In genomic region chr17:72308744-72309395, GRCh38 we compare ENCODE assay signal across 33 cellular contexts.
DNase-seq lines count a peak whose midpoint lies in the region; ATAC-seq and TF ChIP-seq lines count a peak whose summit lies in the region.
"Had no signal": no experiment of that assay in that cellular context is flagged by ENCODE, and none has a peak within 500 bp of the region (broad histone marks: within the 10 kb centered on the region; RNA-seq: fewer than 3 reads in every experiment).

No MANE protein-coding gene starts in this region.

- no peaks in the 10 kb centered on the region for H3K9me3 ChIP-seq in OCI-LY7 (ENCODE audit: low read length)
- H3K9me3 ChIP-seq: BLaER1, heart right ventricle, psoas muscle, testis had no signal

- POLR2A ChIA-PET in OCI-LY7 (lab: Charles Lee), result no interaction called here

- ATAC-seq in GM18868 (IDR thresholded peaks at IDR 0.05; ENCODE audit: unreplicated experiment) (peak; percentile 56), HG03432 (IDR thresholded peaks at IDR 0.05; ENCODE audit: unreplicated experiment) (peak; percentile 43), GM21423 (IDR thresholded peaks at IDR 0.05; ENCODE audit: unreplicated experiment) (no peak)
- ATAC-seq: esophagus mucosa; HCT116; heart right ventricle; psoas muscle; stimulated activated naive CD8-positive, alpha-beta T cell treated with anti-CD3 and anti-CD28 coated beads, Interleukin-15, Interleukin-2, amounts not matched to agents 100 U/mL and 50 U/mL, for 24 hours had no signal

- BruUV-seq in OCI-LY7 (replicated peaks; lab: Mats Ljungman, UMichigan), result no TSS peak

- H3K36me3 ChIP-seq in OCI-LY7 (ENCODE audit: insufficient read depth, low read length), result no peaks in the 10 kb centered on the region
- H3K36me3 ChIP-seq: BLaER1, heart right ventricle had no signal

- DNase-seq in DMS153 treated with DMSO at 0.1 percent for 48 hours (lab: John Stamatoyannopoulos, UW; ENCODE audit: unreplicated experiment) (peak; percentile 51), astrocyte of the spinal cord (ENCODE audit: low read depth, low spot score) (peak; percentile 12), H4 (ENCODE audit: low spot score) (no peak), OCI-LY7 (ENCODE audit: low spot score) (no peak), NCI-H2081 (lab: John Stamatoyannopoulos, UW) (no peak)
- DNase-seq: activated CD4-positive, alpha-beta T cell treated with anti-CD3 and anti-CD28 coated beads for 4 hours; activated effector memory CD4-positive, alpha-beta T cell treated with Interleukin-2 at 50 U/mL for 16 hours; activated T-cell treated with anti-CD3 and anti-CD28 coated beads for 4 hours; caudate nucleus; COR-L47; cortex of kidney; endodermal cell; foreskin fibroblast; heart right ventricle; kidney glomerular epithelial cell; mammary epithelial cell; NCI-H1105; NCI-H2029; NCI-H524; psoas muscle; SIG-M5; stimulated activated CD4-positive, alpha-beta T cell treated with anti-CD3 and anti-CD28 coated beads, Interleukin-15, amount 100 ng/mL, for 24 hours; stimulated activated naive CD8-positive, alpha-beta T cell treated with anti-CD3 and anti-CD28 coated beads, Interleukin-15, Interleukin-2, amounts not matched to agents 100 U/mL and 50 U/mL, for 24 hours; SW 1271; T-helper 9 cell; testis had no signal

- no peak overlapping the region for H2AFZ ChIP-seq in OCI-LY7 (ENCODE audit: low read length)

- intact Hi-C loops in OCI-LY7 (cut with micrococcal nuclease; ENCODE audit: unreplicated experiment), result no loop called here

- TF ChIP-seq CTCF in astrocyte of the spinal cord (IDR thresholded peaks at IDR 0.05; ENCODE audit: low read depth, low read length) (no peak), OCI-LY7 (conservative IDR thresholded peaks at IDR 0.05; ENCODE audit: low read length) (no peak)

- no peaks in the 10 kb centered on the region for H3K4me1 ChIP-seq in OCI-LY7 (ENCODE audit: insufficient read depth, low read length, poor library complexity, severe bottlenecking)
- H3K4me1 ChIP-seq: BLaER1, heart right ventricle, psoas muscle, testis had no signal

- no peak overlapping the region for H3K4me2 ChIP-seq in OCI-LY7 (ENCODE audit: low read length)
- H3K4me2 ChIP-seq: BLaER1 had no signal

- H3K79me2 ChIP-seq in OCI-LY7 (ENCODE audit: insufficient read depth, low read depth, low read length), result no peaks in the 10 kb centered on the region

- H4K20me1 ChIP-seq in OCI-LY7 (ENCODE audit: insufficient read depth, low read length), result no peaks in the 10 kb centered on the region
- H4K20me1 ChIP-seq: BLaER1 had no signal

- CTCF ChIA-PET in OCI-LY7 (lab: Charles Lee; ENCODE audit: unreplicated experiment), result interaction anchor here (0.5 kb wide), 1 partner anchor 180 kb away, joined by 3 read pairs; no protein-coding TSS in a partner anchor

- H3K9me2 ChIP-seq in OCI-LY7 (ENCODE audit: insufficient read depth, low read length), result no peaks in the 10 kb centered on the region

- H3K4me3 ChIP-seq in astrocyte of the spinal cord (ENCODE audit: low read depth, low read length) (no peak overlapping the region), OCI-LY7 (ENCODE audit: low read depth, low read length, poor library complexity, severe bottlenecking) (no peak overlapping the region)
- H3K4me3 ChIP-seq: BLaER1, heart right ventricle, psoas muscle, testis had no signal

- no peak overlapping the region for H3K27ac ChIP-seq in OCI-LY7 (ENCODE audit: low read depth, low read length, poor library complexity, severe bottlenecking)
- H3K27ac ChIP-seq: BLaER1, heart right ventricle, psoas muscle, testis, VCaP had no signal

- in situ Hi-C loops in astrocyte of the spinal cord (cut with HindIII; ENCODE audit: low sequenced_read_pairs), result no loop called here

Comparison
In these comparisons a context has a peak if more than half of its experiments do, and no peak if none do; other contexts are left out.
1. DNase-seq: peak in DMS153 treated with DMSO at 0.1 percent for 48 hours (single experiment) and astrocyte of the spinal cord (single experiment); none in H4 (single experiment), OCI-LY7 (single experiment) and NCI-H2081 (0 of 2).